Comparison of ENCODE assay signal across 1 cellular context in genomic region chr3:35665390-35666055, GRCh38.
TF ChIP-seq lines count a peak whose summit lies in the region.

No MANE protein-coding gene starts in this region.

TF ChIP-seq in SK-N-SH, 30 proteins besides CTCF, POLR2A, EP300 and RAD21 (continued from another document):
- TF ChIP-seq NRF1 (IDR thresholded peaks at IDR 0.05; ENCODE audit: low read depth, low read length) = no peak
- no peak for TF ChIP-seq SIN3A (IDR thresholded peaks at IDR 0.05; ENCODE audit: borderline replicate concordance, low read depth, low read length)
